In the genomic region with DNA sequence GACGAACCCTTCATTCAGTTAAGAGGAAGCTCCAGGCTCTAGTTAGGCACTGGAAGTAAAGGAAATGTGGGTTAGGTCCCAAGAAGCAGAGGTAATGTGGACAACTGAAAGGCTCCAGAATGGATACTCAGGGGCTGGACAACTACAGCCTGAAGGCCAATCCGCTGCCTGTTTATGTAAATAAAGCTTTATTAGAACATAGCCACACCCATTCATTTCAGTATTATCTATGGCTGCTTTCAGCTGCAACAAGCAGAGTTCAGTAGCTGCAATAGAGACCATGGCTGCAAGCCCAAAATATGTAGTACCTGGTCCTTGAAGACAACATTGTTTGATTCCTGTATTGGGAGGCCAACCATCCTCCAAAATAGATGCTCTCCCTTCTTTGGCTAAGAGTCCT, we compare ENCODE assay signal across 22 cellular contexts.
A peak's percentile ranks its signal among the peaks of the same experiment; 100 is the strongest.
DNase-seq lines count a peak whose midpoint lies in the region; ATAC-seq, FAIRE-seq and TF ChIP-seq lines count a peak whose summit lies in the region.
"Had no signal": no experiment of that assay in that cellular context is flagged by ENCODE, and none has a peak within 500 bp of the region (broad histone marks: within the 10 kb centered on the region; RNA-seq: fewer than 3 reads in every experiment).

No MANE protein-coding gene starts in this region.

- TF ChIP-seq EP300 in GM12878 (IDR thresholded peaks at IDR 0.05; ENCODE audit: borderline replicate concordance in 1 of 2, control insufficient read depth in 1 of 2, low read depth in 2 of 2, low read length in 2 of 2) = no peak

- no peaks in the 10 kb centered on the region for H3K9me3 Mint-ChIP-seq in activated CD8-positive, alpha-beta memory T cell treated with anti-CD3 and anti-CD28 coated beads, Interleukin-2, amount 10 ng/mL, durations not matched to agents 7 days and 5 days (ENCODE audit: low read depth)
- no peaks in the 10 kb centered on the region for H3K9me3 Mint-ChIP-seq in HFFc6
- H3K9me3 Mint-ChIP-seq: CD4-positive, alpha-beta memory T cell; IgD-negative memory B cell had no signal

- H3K27ac ChIP-seq in GM12878 (ENCODE audit: control insufficient read depth, insufficient read depth) (no peak overlapping the region), trophoblast cell (ENCODE audit: low read depth, low read length) (no peak overlapping the region)
- H3K27ac ChIP-seq: SK-N-MC had no signal

- no peak overlapping the region for H4K12ac ChIP-seq in trophoblast cell (ENCODE audit: low read depth, low read length)

- no peak overlapping the region for H3K14ac ChIP-seq in trophoblast cell (ENCODE audit: low read length)

- DNase-seq in activated CD8-positive, alpha-beta memory T cell treated with anti-CD3 and anti-CD28 coated beads, Interleukin-2, amount 10 ng/mL, durations not matched to agents 7 days and 5 days = no peak
- DNase-seq in activated CD8-positive, alpha-beta memory T cell treated with anti-CD3 and anti-CD28 coated beads for 24 hours = no peak
- DNase-seq in HFFc6 = no peak
- DNase-seq in GM12878 (ENCODE audit: low read depth, low spot score) = no peak
- DNase-seq in trophoblast cell = no peak
- DNase-seq in GM20000 (ENCODE audit: low spot score) = no peak
- no peak for DNase-seq in mucosa of descending colon
- DNase-seq in DMS53 (lab: John Stamatoyannopoulos, UW) = no peak
- DNase-seq: BE2C; CD4-positive, alpha-beta memory T cell; H7; NCI-H1092 treated with DMSO at 0.1 percent for 48 hours; NCI-H146; NCI-H2029 treated with DMSO at 0.1 percent for 48 hours; NCI-H2171; NCI-H446; NCI-H69; NK-92 treated with Interleukin-12 subunit alpha and Interleukin-12 subunit beta, amount 100 ng/mL, for 24 hours; SHP77 had no signal

- POLR2A ChIA-PET in GM12878 (lab: Charles Lee) = no interaction called here

- H3K27me3 ChIP-seq in GM12878 (replicated peaks in 1 of 2; ENCODE audit: control insufficient read depth in 2 of 2, insufficient read depth in 2 of 2, low read length in 1 of 2) = no peaks in the 10 kb centered on the region
- H3K27me3 ChIP-seq in trophoblast cell (ENCODE audit: insufficient read depth, low read length) = no peaks in the 10 kb centered on the region
- H3K27me3 ChIP-seq: BE2C had no signal

- 75% methylated on average over 2 of the region's 2 CpGs for WGBS in GM12878 (ENCODE audit: insufficient coverage, insufficient replicate concordance, low lambda C conversion rate, missing lambda C conversion rate)
- no CpG with 5 or more reads among the region's 2 CpGs for WGBS in trophoblast cell (ENCODE audit: extremely low coverage, insufficient coverage, insufficient read length)

- peaks cover 40% of the 10 kb centered on the region for H3K36me3 Mint-ChIP-seq in activated CD8-positive, alpha-beta memory T cell treated with anti-CD3 and anti-CD28 coated beads, Interleukin-2, amount 10 ng/mL, durations not matched to agents 7 days and 5 days
- H3K36me3 Mint-ChIP-seq in HFFc6 (ENCODE audit: low read depth) = peaks cover 16% of the 10 kb centered on the region

- H2BK5ac ChIP-seq in trophoblast cell (ENCODE audit: low read depth, low read length, poor library complexity) = no peak overlapping the region

- H3K4ac ChIP-seq in trophoblast cell (ENCODE audit: low read depth, low read length) = no peak overlapping the region

- H2BK120ac ChIP-seq in trophoblast cell (ENCODE audit: insufficient read depth, low read length, poor library complexity) = no peak overlapping the region

- CTCF ChIA-PET in activated CD8-positive, alpha-beta memory T cell treated with anti-CD3 and anti-CD28 coated beads, Interleukin-2, amount 10 ng/mL, durations not matched to agents 7 days and 5 days (lab: Charles Lee) = interaction anchor here (1.5 to 2.8 kb wide), 3 partner anchors 9 to 229 kb away, joined by 4 to 11 read pairs (median 5); no protein-coding TSS in a partner anchor
- CTCF ChIA-PET in GM12878 (lab: Yijun Ruan, JAX) = interaction anchor here (0.5 to 1.6 kb wide), 2 partner anchors 11 to 29 kb away, joined by 3 to 5 read pairs; no protein-coding TSS in a partner anchor

- no peak overlapping the region for H3K23ac ChIP-seq in trophoblast cell (ENCODE audit: low read length)

- no peak overlapping the region for H3K4me3 ChIP-seq in GM12878
- H3K4me3 ChIP-seq in trophoblast cell (ENCODE audit: low read depth, low read length) = no peak overlapping the region
- no peak overlapping the region for H3K4me3 ChIP-seq in mucosa of descending colon
- H3K4me3 ChIP-seq: SK-N-MC had no signal

- no peak for FAIRE-seq in GM12878 (lab: Jason Lieb, UNC)
- FAIRE-seq: A204.1 had no signal

- no peak overlapping the region for H2AK5ac ChIP-seq in trophoblast cell (ENCODE audit: low read length)

- in situ Hi-C loops in GM12878 (cut with MboI) = no loop called here

- RAD21 ChIA-PET in GM12878 (lab: Charles Lee; ENCODE audit: unreplicated experiment) = interaction anchor here (1.4 kb wide), 1 partner anchor 229 kb away, joined by 4 read pairs; no protein-coding TSS in a partner anchor

- no peaks in the 10 kb centered on the region for H3K27me3 Mint-ChIP-seq in activated CD8-positive, alpha-beta memory T cell treated with anti-CD3 and anti-CD28 coated beads, Interleukin-2, amount 10 ng/mL, durations not matched to agents 7 days and 5 days
- H3K27me3 Mint-ChIP-seq in HFFc6 (ENCODE audit: insufficient read depth) = no peaks in the 10 kb centered on the region; the same call in 1 of the 2 replicates
- H3K27me3 Mint-ChIP-seq: CD4-positive, alpha-beta memory T cell; IgD-negative memory B cell had no signal

- peaks cover 19% of the 10 kb centered on the region for H3K79me1 ChIP-seq in trophoblast cell (ENCODE audit: low read length)

- H4K20me1 ChIP-seq in GM12878 (ENCODE audit: control insufficient read depth, insufficient read depth) = no peaks in the 10 kb centered on the region

- no peaks in the 10 kb centered on the region; the same call in 1 of the 2 replicates for H3K79me2 ChIP-seq in GM12878 (ENCODE audit: control insufficient read depth, insufficient read depth, low read length)
- no peaks in the 10 kb centered on the region for H3K79me2 ChIP-seq in trophoblast cell (ENCODE audit: control insufficient read depth, insufficient read depth, low read length, poor library complexity)

- no peaks in the 10 kb centered on the region; the same call in 2 of the 3 replicates for H3K9me3 ChIP-seq in GM12878 (replicated peaks; ENCODE audit: control insufficient read depth, insufficient read depth, low read length)
- no peaks in the 10 kb centered on the region for H3K9me3 ChIP-seq in trophoblast cell (ENCODE audit: insufficient read depth, low read depth, low read length)
- H3K9me3 ChIP-seq in mucosa of descending colon = no peaks in the 10 kb centered on the region
- H3K9me3 ChIP-seq: BE2C had no signal

- H3K4me2 ChIP-seq in GM12878 (ENCODE audit: control insufficient read depth, insufficient read depth) (no peak overlapping the region), trophoblast cell (ENCODE audit: low read length) (no peak overlapping the region)

- H2AFZ ChIP-seq in GM12878 (ENCODE audit: control insufficient read depth, low read depth, low read length) = no peak overlapping the region
- H2AFZ ChIP-seq in trophoblast cell (ENCODE audit: insufficient read depth, low read length, poor library complexity) = no peak overlapping the region

- H3K9ac ChIP-seq in GM12878 (ENCODE audit: control insufficient read depth, insufficient read depth, low read length) (no peak overlapping the region), trophoblast cell (ENCODE audit: low read length) (no peak overlapping the region)

- H3K27ac Mint-ChIP-seq in activated CD8-positive, alpha-beta memory T cell treated with anti-CD3 and anti-CD28 coated beads, Interleukin-2, amount 10 ng/mL, durations not matched to agents 7 days and 5 days = peak overlapping the region; percentile 30
- peak overlapping the region; percentile 8; the same call in 1 of the 2 replicates for H3K27ac Mint-ChIP-seq in HFFc6

- SMC1A ChIA-PET in GM12878 (lab: Charles Lee; ENCODE audit: uncharacterized antibody, unreplicated experiment) = interaction anchor here (0.9 to 1.8 kb wide), 5 partner anchors 9 to 229 kb away, joined by 3 to 5 read pairs (median 4); no protein-coding TSS in a partner anchor

- BruUV-seq in GM12878 (replicated peaks; lab: Mats Ljungman, UMichigan) = no TSS peak

- no peak for ATAC-seq in activated CD8-positive, alpha-beta memory T cell treated with anti-CD3 and anti-CD28 coated beads, Interleukin-2, amount 10 ng/mL, durations not matched to agents 7 days and 5 days
- ATAC-seq in GM12878 (no peak), mucosa of descending colon (no peak)

- no peak overlapping the region for H3K4me3 Mint-ChIP-seq in activated CD8-positive, alpha-beta memory T cell treated with anti-CD3 and anti-CD28 coated beads, Interleukin-2, amount 10 ng/mL, durations not matched to agents 7 days and 5 days
- no peak overlapping the region for H3K4me3 Mint-ChIP-seq in HFFc6

- H3K18ac ChIP-seq in trophoblast cell (ENCODE audit: low read length) = no peak overlapping the region

- intact Hi-C loops in GM12878 (cut with micrococcal nuclease; ENCODE audit: unreplicated experiment) (no loop called here), mucosa of descending colon (cut with DNase I, micrococcal nuclease) (no loop called here)

- H4K91ac ChIP-seq in trophoblast cell (ENCODE audit: low read depth, low read length) = peak overlapping the region; percentile 18

- H4K8ac ChIP-seq in trophoblast cell (ENCODE audit: low read depth, low read length) = no peak overlapping the region

- no peak for TF ChIP-seq RAD21 in GM12878 (IDR thresholded peaks at IDR 0.05; ENCODE audit: insufficient read depth, low read depth, low read length)

- TF ChIP-seq CTCF in HFFc6 (IDR thresholded peaks at IDR 0.05) (no peak), GM12878 (IDR thresholded peaks at IDR 0.05 in 2 of 3, conservative IDR thresholded peaks at IDR 0.05 in 1 of 3; ENCODE audit: control insufficient read depth in 2 of 3, extremely low read depth in 1 of 3, insufficient read depth in 1 of 3, low read depth in 3 of 3, low read length in 3 of 3) (no peak), GM20000 (IDR thresholded peaks at IDR 0.05; ENCODE audit: extremely low read depth, missing control alignments) (no peak), mucosa of descending colon (IDR thresholded peaks at IDR 0.05) (no peak)

- H3K4me1 ChIP-seq in GM12878 (ENCODE audit: control insufficient read depth, insufficient read depth, low read length) (peaks cover 14% of the 10 kb centered on the region), trophoblast cell (ENCODE audit: control insufficient read depth in 1 of 2, insufficient read depth in 2 of 2, low read length in 2 of 2) (peaks cover 21 to 29% of the 10 kb centered on the region in 2 experiments), mucosa of descending colon (ENCODE audit: low read depth) (peaks cover 2% of the 10 kb centered on the region)
- H3K4me1 ChIP-seq: BE2C had no signal

- H3K4me1 Mint-ChIP-seq in activated CD8-positive, alpha-beta memory T cell treated with anti-CD3 and anti-CD28 coated beads, Interleukin-2, amount 10 ng/mL, durations not matched to agents 7 days and 5 days = peaks cover 68% of the 10 kb centered on the region
- H3K4me1 Mint-ChIP-seq in HFFc6 (ENCODE audit: low read depth) = peaks cover 75% of the 10 kb centered on the region

- no peak for TF ChIP-seq POLR2A in GM12878 (IDR thresholded peaks at IDR 0.05; ENCODE audit: low read depth, low read length)

- H3K36me3 ChIP-seq in GM12878 (ENCODE audit: control insufficient read depth in 2 of 2, insufficient read depth in 2 of 2, low read length in 1 of 2) = no peaks in the 10 kb centered on the region
- H3K36me3 ChIP-seq in trophoblast cell (ENCODE audit: control insufficient read depth in 1 of 2, insufficient read depth in 2 of 2, low read length in 2 of 2) = no peaks in the 10 kb centered on the region
- H3K36me3 ChIP-seq in mucosa of descending colon (ENCODE audit: low read depth) = no peaks in the 10 kb centered on the region
- H3K36me3 ChIP-seq: BE2C had no signal

- no peak overlapping the region for H2BK12ac ChIP-seq in trophoblast cell (ENCODE audit: low read length)
